Comparison of ENCODE assay signal across 8 cellular contexts in genomic region chr1:99645699-99646531, GRCh38. TPM values are rescaled to one million over a fixed set of nuclear protein-coding genes. Genes with fewer than 3 reads are reported as not detected.
DNase-seq lines count a peak whose midpoint lies in the region; ATAC-seq and TF ChIP-seq lines count a peak whose summit lies in the region.

Gene PALMD (plus strand): TSS chr1:99646113. CDS start chr1:99646318, 205 bp downstream.

- BruUV-seq in MCF 10A (replicated peaks; lab: Mats Ljungman, UMichigan): no TSS peak

- DNase-seq in NCI-H1105 (lab: John Stamatoyannopoulos, UW): peak; percentile 50
- DNase-seq in MCF 10A (ENCODE audit: unreplicated experiment): peak; percentile 71
- peak; percentile 72 for DNase-seq in left lobe of liver (ENCODE audit: low spot score)
- no peak for DNase-seq in thoracic aorta (ENCODE audit: low spot score)
- no peak for DNase-seq in SKM-1 treated with dmso at 0.1 percent for 144 hours (lab: John Stamatoyannopoulos, UW; ENCODE audit: unreplicated experiment)
- no peak for DNase-seq in middle frontal gyrus (ENCODE audit: extremely low spot score, low spot score)
- DNase-seq in GM20000 (ENCODE audit: low spot score): no peak

- intact Hi-C loops in MCF 10A (cut with micrococcal nuclease): no loop called here

- POLR2A ChIA-PET in MCF 10A (lab: Yijun Ruan, JAX): interaction anchor here (0.9 to 8.4 kb wide), 23 partner anchors 9 to 151 kb away, joined by 3 to 148 read pairs (median 5); no protein-coding TSS in a partner anchor

- no peaks in the 10 kb centered on the region for H3K27me3 Mint-ChIP-seq in MCF 10A (ENCODE audit: insufficient read depth, unreplicated experiment)

- ATAC-seq in left lobe of liver: peak; percentile 74
- no peak for ATAC-seq in thoracic aorta (ENCODE audit: insufficient number of reproducible peaks, low FRiP score, low read depth)
- ATAC-seq in GM21737 (IDR thresholded peaks at IDR 0.05; ENCODE audit: unreplicated experiment): no peak

- H3K4me3 ChIP-seq in thoracic aorta: peak within 1 kb of the TSS; percentile 51

- TF ChIP-seq CTCF in MCF 10A (IDR thresholded peaks at IDR 0.05; ENCODE audit: unreplicated experiment): no peak
- no peak for TF ChIP-seq CTCF in thoracic aorta (IDR thresholded peaks at IDR 0.05)
- TF ChIP-seq CTCF in GM20000 (IDR thresholded peaks at IDR 0.05; ENCODE audit: extremely low read depth, missing control alignments): no peak

- H3K36me3 ChIP-seq in thoracic aorta: no peaks in the 10 kb centered on the region

- no peaks in the 10 kb centered on the region for H3K9me3 Mint-ChIP-seq in MCF 10A (ENCODE audit: unreplicated experiment)

- H3K9me3 ChIP-seq in thoracic aorta: no peaks in the 10 kb centered on the region

- no peaks in the 10 kb centered on the region for H3K36me3 Mint-ChIP-seq in MCF 10A (ENCODE audit: insufficient read depth, unreplicated experiment)

- peak within 1 kb of the TSS; percentile 46 for H3K27ac Mint-ChIP-seq in MCF 10A (ENCODE audit: low read depth, unreplicated experiment)

- peak within 1 kb of the TSS; percentile 56 for H3K4me3 Mint-ChIP-seq in MCF 10A (ENCODE audit: unreplicated experiment)

- H3K4me1 ChIP-seq in thoracic aorta (ENCODE audit: control insufficient read depth in 1 of 2, low read depth in 2 of 2): peaks cover 0 to 16% of the 10 kb centered on the region in 2 donors

- CTCF ChIA-PET in MCF 10A (lab: Yijun Ruan, JAX): interaction anchor here (0.5 to 4.7 kb wide), 21 partner anchors 8 to 465 kb away, joined by 3 to 38 read pairs (median 4); no protein-coding TSS in a partner anchor

- H3K27me3 ChIP-seq in thoracic aorta (replicated peaks; ENCODE audit: insufficient read depth): no peaks in the 10 kb centered on the region

- H3K27ac ChIP-seq in thoracic aorta: peak within 1 kb of the TSS in 1 of 2 donors; percentile 7

- H3K4me1 Mint-ChIP-seq in MCF 10A (ENCODE audit: insufficient read depth, unreplicated experiment): peaks cover 34% of the 10 kb centered on the region

RNA-seq across cellular contexts. Expression of gene PALMD, which starts in this region (rescaled TPM):
- total RNA-seq in MCF 10A (2022): 0.12 and 0.33 TPM in 2 replicates
- 17.1 TPM for total RNA-seq in left lobe of liver
- 10 to 100 TPM; 23.3 to 24.1 TPM for total RNA-seq in thoracic aorta

Comparison
In these comparisons a context has a peak if more than half of its experiments do, and no peak if none do; other contexts are left out.
1. RNA of gene PALMD (total RNA-seq): 23.3 to 24.1 TPM in thoracic aorta and 17.1 TPM in left lobe of liver (single experiment); 0.12 to 0.33 TPM in MCF 10A; every median in the first group is over 10 times any median in the second.
2. Peak in DNase-seq in MCF 10A; RNA of the gene not detected or under 1 TPM.
3. DNase-seq: peak in NCI-H1105 (single experiment) and left lobe of liver (single experiment); none in thoracic aorta (single experiment), SKM-1 treated with dmso at 0.1 percent for 144 hours (single experiment), middle frontal gyrus (single experiment) and GM20000 (single experiment).